ENCODE assay signal across 9 cellular contexts in the genomic region with DNA sequence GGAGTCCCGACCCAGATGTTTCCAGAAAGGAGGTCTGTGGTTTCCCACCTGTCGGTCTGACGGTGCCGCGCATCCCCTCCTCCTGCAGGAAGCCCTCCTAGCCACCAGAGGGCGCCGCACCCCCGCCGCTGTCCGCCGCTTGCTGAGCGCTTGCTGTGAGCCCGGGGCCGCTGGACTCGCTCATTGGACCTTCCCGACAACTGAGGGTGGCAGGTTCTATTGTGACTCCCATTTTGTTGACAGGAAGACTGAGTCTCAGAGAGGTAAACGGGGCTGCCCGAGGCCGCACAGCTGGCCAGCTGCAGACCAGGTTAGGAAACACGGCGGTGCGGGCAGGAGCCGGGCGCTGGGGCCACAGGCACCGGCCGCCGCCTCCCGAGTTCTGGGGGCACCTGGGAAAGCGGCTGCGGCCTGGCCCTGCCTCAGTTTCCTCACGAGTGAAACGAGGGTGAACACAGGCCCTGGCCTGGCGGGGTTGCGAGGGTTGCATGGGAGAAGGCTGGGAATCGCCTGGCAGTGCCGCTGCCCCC.
DNase-seq lines count a peak whose midpoint lies in the region; ATAC-seq, FAIRE-seq and TF ChIP-seq lines count a peak whose summit lies in the region.
"Had no signal": no experiment of that assay in that cellular context is flagged by ENCODE, and none has a peak within 500 bp of the region (broad histone marks: within the 10 kb centered on the region; RNA-seq: fewer than 3 reads in every experiment).

No MANE protein-coding gene starts in this region.

- no peaks in the 10 kb centered on the region for H3K79me2 ChIP-seq in PC-9 (ENCODE audit: low read depth)

- H3K9me3 ChIP-seq in PC-9 (ENCODE audit: insufficient read depth, low read depth): no peaks in the 10 kb centered on the region
- no peaks in the 10 kb centered on the region for H3K9me3 ChIP-seq in gastroesophageal sphincter
- H3K9me3 ChIP-seq in prostate gland: no peaks in the 10 kb centered on the region

- TF ChIP-seq EP300 in gastroesophageal sphincter (IDR thresholded peaks at IDR 0.05): no peak

- peak overlapping the region; percentile 81 for H3K4me2 ChIP-seq in PC-9

- peaks cover 10% of the 10 kb centered on the region for H3K4me1 ChIP-seq in PC-9 (replicated peaks; ENCODE audit: insufficient read depth)
- peaks cover 0 to 70% (median 16%) of the 10 kb centered on the region in 3 donors for H3K4me1 ChIP-seq in gastroesophageal sphincter
- peaks cover 8% of the 10 kb centered on the region for H3K4me1 ChIP-seq in prostate gland (replicated peaks)

- no peaks in the 10 kb centered on the region; the same call in 1 of the 2 replicates for H4K20me1 ChIP-seq in PC-9 (ENCODE audit: insufficient read depth)

- TF ChIP-seq POLR2A in gastroesophageal sphincter (IDR thresholded peaks at IDR 0.05): no peak
- no peak for TF ChIP-seq POLR2A in prostate gland (IDR thresholded peaks at IDR 0.05)

- H3K4me3 ChIP-seq in PC-9 (peak overlapping the region; percentile 53; the same call in 1 of the 2 replicates), gastroesophageal sphincter (no peak overlapping the region), prostate gland (no peak overlapping the region)

- H3F3A ChIP-seq in PC-9 (ENCODE audit: insufficient read depth, low read depth): peaks cover 14% of the 10 kb centered on the region; the same call in 1 of the 2 replicates

- intact Hi-C loops in PC-9 (cut with micrococcal nuclease; ENCODE audit: unreplicated experiment): loop anchor here (5.0 to 10.0 kb wide), 2 partner anchors 91 to 186 kb away; no protein-coding TSS in a partner anchor
- intact Hi-C loops in prostate gland (cut with DNase I): no loop called here

- WGBS in gastroesophageal sphincter (ENCODE audit: low coverage in 1 of 2), 2 donors: no CpG with 5 or more reads among the region's 36 CpGs
- 75% methylated on average over 28 of the region's 36 CpGs for whole genome bisulfite sequencing in prostate gland

- no peak for FAIRE-seq in GM18507 (lab: Jason Lieb, UNC)
- FAIRE-seq: colon had no signal

- BruUV-seq in PC-9 (replicated peaks; lab: Mats Ljungman, UMichigan): no TSS peak

- H3K27ac ChIP-seq in PC-9 (no peak overlapping the region), gastroesophageal sphincter (no peak overlapping the region), prostate gland (no peak overlapping the region)

- ATAC-seq in gastroesophageal sphincter (peak; percentile 31), GM19452 (IDR thresholded peaks at IDR 0.05; ENCODE audit: unreplicated experiment) (no peak), HG02763 (IDR thresholded peaks at IDR 0.05; ENCODE audit: unreplicated experiment) (no peak)

- H2AFZ ChIP-seq in PC-9: peak overlapping the region; percentile 73

- CTCF ChIA-PET in PC-9 (lab: Charles Lee): no interaction called here

- DNase-seq in GM18507 (ENCODE audit: extremely low spot score, insufficient read length, low read depth): peak; percentile 77
- peak in 1 of 2 experiments; percentile 73 for DNase-seq in PC-9
- peak; percentile 52 to 58 for DNase-seq in activated T-helper 1 cell treated with anti-CD3 and anti-CD28 coated beads, Interleukin-2, amount 50 U/mL, for 16 hours (ENCODE audit: low read depth in 1 of 2, low spot score in 1 of 2)
- DNase-seq in prostate gland (ENCODE audit: low spot score): peak; percentile 24
- no peak for DNase-seq in cerebellar cortex (ENCODE audit: low spot score)

- peak; percentile 92 for TF ChIP-seq CTCF in PC-9 (conservative IDR thresholded peaks at IDR 0.05)
- TF ChIP-seq CTCF in gastroesophageal sphincter (IDR thresholded peaks at IDR 0.05): peak in 3 of 4 experiments; percentile 87 to 99 (median 96)
- TF ChIP-seq CTCF in prostate gland (IDR thresholded peaks at IDR 0.05): peak; percentile 52 to 77 (median 69)

- H3K36me3 ChIP-seq in PC-9 (ENCODE audit: low read depth): no peaks in the 10 kb centered on the region
- H3K36me3 ChIP-seq in gastroesophageal sphincter: no peaks in the 10 kb centered on the region
- no peaks in the 10 kb centered on the region for H3K36me3 ChIP-seq in prostate gland

- POLR2A ChIA-PET in PC-9 (lab: Charles Lee; ENCODE audit: unreplicated experiment): no interaction called here

- H3K27me3 ChIP-seq in PC-9 (ENCODE audit: insufficient read depth, low read depth) (no peaks in the 10 kb centered on the region), gastroesophageal sphincter (no peaks in the 10 kb centered on the region), prostate gland (replicated peaks; ENCODE audit: insufficient read depth) (no peaks in the 10 kb centered on the region)

- no peaks in the 10 kb centered on the region for H3K9me2 ChIP-seq in PC-9 (ENCODE audit: insufficient read depth)
